In the genomic region with DNA sequence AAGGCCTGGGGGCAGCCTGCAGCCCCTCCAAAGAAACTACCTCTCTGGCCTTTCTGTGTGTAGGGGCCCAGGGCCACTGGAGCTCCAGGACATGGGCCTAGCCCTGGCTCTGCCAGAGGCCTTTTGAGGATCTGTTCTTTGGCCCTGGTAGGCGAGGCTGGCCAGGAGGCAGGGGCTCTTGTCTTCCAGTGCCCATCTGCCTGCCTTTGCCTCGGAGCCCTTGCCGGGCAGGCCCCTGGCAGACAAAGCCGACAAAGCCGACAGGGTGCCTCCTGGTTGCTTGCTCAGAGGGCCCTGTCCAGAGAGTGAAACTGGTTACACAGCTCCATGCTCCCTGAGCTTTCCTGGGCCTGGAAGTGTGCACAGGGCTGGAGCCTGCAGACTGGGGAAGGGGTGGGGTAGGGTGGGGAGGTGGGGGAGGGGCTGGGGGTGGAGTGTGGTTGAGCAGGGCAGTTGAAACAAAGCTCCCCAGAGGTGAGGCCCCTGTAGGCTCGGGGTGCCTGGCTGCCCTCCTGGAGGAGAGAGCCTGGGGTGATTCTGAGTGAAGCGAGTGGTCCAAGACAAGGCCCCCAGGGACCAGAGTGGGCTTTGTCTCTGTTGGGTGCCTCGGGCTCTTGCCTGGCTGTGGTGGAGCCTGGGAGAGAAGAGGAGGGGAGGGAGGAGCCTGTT, we compare ENCODE assay signal across 8 cellular contexts. TPM values are rescaled to one million over a fixed set of nuclear protein-coding genes. Genes with fewer than 3 reads are reported as not detected.
DNase-seq lines count a peak whose midpoint lies in the region; ATAC-seq and TF ChIP-seq lines count a peak whose summit lies in the region.

No MANE protein-coding gene starts in this region.

- H3K27ac Mint-ChIP-seq in stimulated activated naive CD8-positive, alpha-beta T cell treated with anti-CD3 and anti-CD28 coated beads, Interleukin-15, amount 100 ng/mL, for 72 hours, result peak overlapping the region; percentile 92 to 95

- DNase-seq in BJ (ENCODE audit: low read depth) (no peak), SJCRH30 (peak; percentile 73 to 76), cerebellum (ENCODE audit: low spot score) (peak; percentile 64), left lung (peak in 1 of 2 donors; percentile 66)
- DNase-seq in stimulated activated naive CD8-positive, alpha-beta T cell treated with anti-CD3 and anti-CD28 coated beads, Interleukin-15, amount 100 ng/mL, for 72 hours, result peak in 1 of 2 donors; percentile 29

- peak overlapping the region; percentile 81 to 90 for H3K4me3 Mint-ChIP-seq in stimulated activated naive CD8-positive, alpha-beta T cell treated with anti-CD3 and anti-CD28 coated beads, Interleukin-15, amount 100 ng/mL, for 72 hours

- H3K9me3 Mint-ChIP-seq in stimulated activated naive CD8-positive, alpha-beta T cell treated with anti-CD3 and anti-CD28 coated beads, Interleukin-15, amount 100 ng/mL, for 72 hours, result no peaks in the 10 kb centered on the region

- H3K4me1 ChIP-seq in SJCRH30, result peaks cover 46% of the 10 kb centered on the region
- H3K4me1 ChIP-seq in left lung, result peaks cover 63 to 82% of the 10 kb centered on the region in 2 donors

- ATAC-seq in GM18873 (IDR thresholded peaks at IDR 0.05; ENCODE audit: low FRiP score, unreplicated experiment) (peak; percentile 7), HG03439 (IDR thresholded peaks at IDR 0.05; ENCODE audit: unreplicated experiment) (peak; percentile 18), left lung (peak; percentile 51), HG03469 (IDR thresholded peaks at IDR 0.05; ENCODE audit: unreplicated experiment) (no peak)
- peak; percentile 45 for ATAC-seq in stimulated activated naive CD8-positive, alpha-beta T cell treated with anti-CD3 and anti-CD28 coated beads, Interleukin-15, amount 100 ng/mL, for 72 hours

- H3K9me3 ChIP-seq in SJCRH30 (replicated peaks) (no peaks in the 10 kb centered on the region), left lung (no peaks in the 10 kb centered on the region)

- H3K27me3 Mint-ChIP-seq in stimulated activated naive CD8-positive, alpha-beta T cell treated with anti-CD3 and anti-CD28 coated beads, Interleukin-15, amount 100 ng/mL, for 72 hours, result no peaks in the 10 kb centered on the region

- H3K36me3 ChIP-seq in BJ (ENCODE audit: control insufficient read depth, insufficient read depth, low read length), result peaks cover 16% of the 10 kb centered on the region
- no peaks in the 10 kb centered on the region for H3K36me3 ChIP-seq in SJCRH30
- H3K36me3 ChIP-seq in left lung, result peaks cover 0 to 53% of the 10 kb centered on the region in 2 donors

- peaks cover 55% of the 10 kb centered on the region for H3K4me1 Mint-ChIP-seq in stimulated activated naive CD8-positive, alpha-beta T cell treated with anti-CD3 and anti-CD28 coated beads, Interleukin-15, amount 100 ng/mL, for 72 hours

- intact Hi-C loops in left lung (cut with DNase I), result loop anchor here in 1 of 2 donors (10.0 kb wide), 1 partner anchor 474 kb away; no protein-coding TSS in a partner anchor

- CTCF ChIA-PET in BJ (lab: Yijun Ruan, JAX), result interaction anchor here (0.5 to 16.9 kb wide), 27 partner anchors 8 to 640 kb away, joined by 3 to 335 read pairs (median 4); a partner anchor contains a TSS

- H3K4me3 ChIP-seq in BJ (ENCODE audit: low read depth, low read length), result peak overlapping the region; percentile 52
- peak overlapping the region; percentile 47 for H3K4me3 ChIP-seq in SJCRH30
- peak overlapping the region; percentile 32 to 50 for H3K4me3 ChIP-seq in left lung

- no peak for TF ChIP-seq CTCF in BJ (IDR thresholded peaks at IDR 0.05; ENCODE audit: insufficient read depth, low read depth, low read length)
- no peak for TF ChIP-seq CTCF in left lung (IDR thresholded peaks at IDR 0.05)

- H3K27me3 ChIP-seq in BJ (ENCODE audit: control insufficient read depth, insufficient read depth, low read length) (no peaks in the 10 kb centered on the region), SJCRH30 (no peaks in the 10 kb centered on the region), left lung (no peaks in the 10 kb centered on the region)

- H3K27ac ChIP-seq in SJCRH30 (peak overlapping the region; percentile 100), left lung (peak overlapping the region; percentile 99 to 100)

- POLR2A ChIA-PET in BJ (lab: Charles Lee), result interaction anchor here (0.6 to 1.0 kb wide), 7 partner anchors 33 to 830 kb away, joined by 3 to 7 read pairs (median 5); no protein-coding TSS in a partner anchor

RNA-seq across cellular contexts. Expression of a gene that starts 29.3 kb away (rescaled TPM):
- 171 and 251 TPM in 2 replicates for polyA plus RNA-seq in BJ (2011; rRNA removed)
- 95.6 and 169 TPM in 2 replicates for polyA minus RNA-seq in BJ (2011; rRNA and poly(A)+ RNA removed)
- total RNA-seq in SJCRH30 (2014; rRNA removed; shearing (Covaris generic)), result 79.7 and 81.8 TPM in 2 replicates
- total RNA-seq in cerebellum (42.3 TPM), left lung (100 to 1,000 TPM; 132 to 138 TPM)

RNA-seq across cellular contexts. Expression of a gene that starts 29.9 kb away (rescaled TPM):
- polyA plus RNA-seq in BJ (2011; rRNA removed), result 29.3 and 61.2 TPM in 2 replicates
- polyA minus RNA-seq in BJ (2011; rRNA and poly(A)+ RNA removed), result 33.2 and 37.6 TPM in 2 replicates
- 13.9 and 15.2 TPM in 2 replicates for total RNA-seq in SJCRH30 (2014; rRNA removed; shearing (Covaris generic))
- total RNA-seq in cerebellum (16.8 TPM), left lung (10 to 100 TPM; 16.8 to 33.2 TPM)

RNA-seq across cellular contexts. Expression of a gene that starts 37.5 kb away (rescaled TPM):
- polyA plus RNA-seq in BJ (2011; rRNA removed), result 7.3 and 8.7 TPM in 2 replicates
- polyA minus RNA-seq in BJ (2011; rRNA and poly(A)+ RNA removed), result 8.4 and 12.2 TPM in 2 replicates
- total RNA-seq in SJCRH30 (2014; rRNA removed; shearing (Covaris generic)), result 2.8 and 3.1 TPM in 2 replicates
- total RNA-seq in cerebellum (9.1 TPM), left lung (10 to 100 TPM; 17.9 to 21.4 TPM)

RNA-seq across cellular contexts. Expression of a gene that starts 59.6 kb away (rescaled TPM):
- polyA plus RNA-seq in BJ (2011; rRNA removed), result 13.7 and 17.6 TPM in 2 replicates
- 7.0 and 12.2 TPM in 2 replicates for polyA minus RNA-seq in BJ (2011; rRNA and poly(A)+ RNA removed)
- total RNA-seq in SJCRH30 (2014; rRNA removed; shearing (Covaris generic)), result 39.0 and 42.7 TPM in 2 replicates
- total RNA-seq in cerebellum (12.0 TPM), left lung (10 to 100 TPM; 14.7 to 19.6 TPM)
